8 cellular contexts compared by ENCODE assay signal in genomic region chr22:31943976-31944699, GRCh38. TPM values are rescaled to one million over a fixed set of nuclear protein-coding genes. Genes with fewer than 3 reads are reported as not detected.
A peak's percentile ranks its signal among the peaks of the same experiment; 100 is the strongest.
DNase-seq lines count a peak whose midpoint lies in the region; ATAC-seq and TF ChIP-seq lines count a peak whose summit lies in the region.

Gene YWHAH, plus strand, starts transcription at chr22:31944535. Its CDS starts 199 bp downstream, at chr22:31944734.

- no peak for TF ChIP-seq CTCF in foreskin keratinocyte (conservative IDR thresholded peaks at IDR 0.05)

- no peaks in the 10 kb centered on the region for H3K27me3 ChIP-seq in foreskin keratinocyte
- no peaks in the 10 kb centered on the region for H3K27me3 ChIP-seq in neuron (ENCODE audit: insufficient read depth, low read length)

- DNase-seq in EL (peak; percentile 93), GOT3 (lab: John Stamatoyannopoulos, UW) (peak; percentile 90), LoVo (ENCODE audit: low spot score) (peak; percentile 95), SHP77 treated with DMSO at 0.1 percent for 48 hours (lab: John Stamatoyannopoulos, UW) (peak; percentile 85), activated gamma-delta T cell treated with Interleukin-2 at 50 U/mL for 16 hours (peak; percentile 83), foreskin keratinocyte (peak; percentile 67 to 84), stromal cell of bone marrow (ENCODE audit: low read depth) (peak; percentile 83)

- peak within 1 kb of the TSS; percentile 95 for H3K4me3 ChIP-seq in neuron (ENCODE audit: low read length)

- no peaks in the 10 kb centered on the region for H3K9me3 ChIP-seq in neuron (ENCODE audit: low read length)

- peak within 1 kb of the TSS; percentile 96 for H3K27ac ChIP-seq in foreskin keratinocyte

- H3K4me1 ChIP-seq in foreskin keratinocyte, result peaks cover 22% of the 10 kb centered on the region
- peaks cover 23% of the 10 kb centered on the region for H3K4me1 ChIP-seq in neuron (ENCODE audit: insufficient read depth, low read length)

- H3K36me3 ChIP-seq in neuron (ENCODE audit: insufficient read depth, low read length), result peaks cover 20% of the 10 kb centered on the region

- ATAC-seq in foreskin keratinocyte, result peak; percentile 73

- peak within 1 kb of the TSS; percentile 29 for H2AFZ ChIP-seq in neuron (ENCODE audit: low read depth, low read length)

RNA-seq across cellular contexts. Expression of gene YWHAH, which starts in this region (rescaled TPM):
- total RNA-seq in foreskin keratinocyte, result 185 and 195 TPM in 2 replicates
- 134 and 152 TPM in 2 replicates for polyA plus RNA-seq in foreskin keratinocyte

Comparison
In these comparisons a context has a peak if more than half of its experiments do, and no peak if none do; other contexts are left out.
1. Peak in every context shown above with its lines: DNase-seq, ATAC-seq, H3K4me3 ChIP-seq and H3K27ac ChIP-seq.